ENCODE assay signal across 18 cellular contexts in the genomic region with DNA sequence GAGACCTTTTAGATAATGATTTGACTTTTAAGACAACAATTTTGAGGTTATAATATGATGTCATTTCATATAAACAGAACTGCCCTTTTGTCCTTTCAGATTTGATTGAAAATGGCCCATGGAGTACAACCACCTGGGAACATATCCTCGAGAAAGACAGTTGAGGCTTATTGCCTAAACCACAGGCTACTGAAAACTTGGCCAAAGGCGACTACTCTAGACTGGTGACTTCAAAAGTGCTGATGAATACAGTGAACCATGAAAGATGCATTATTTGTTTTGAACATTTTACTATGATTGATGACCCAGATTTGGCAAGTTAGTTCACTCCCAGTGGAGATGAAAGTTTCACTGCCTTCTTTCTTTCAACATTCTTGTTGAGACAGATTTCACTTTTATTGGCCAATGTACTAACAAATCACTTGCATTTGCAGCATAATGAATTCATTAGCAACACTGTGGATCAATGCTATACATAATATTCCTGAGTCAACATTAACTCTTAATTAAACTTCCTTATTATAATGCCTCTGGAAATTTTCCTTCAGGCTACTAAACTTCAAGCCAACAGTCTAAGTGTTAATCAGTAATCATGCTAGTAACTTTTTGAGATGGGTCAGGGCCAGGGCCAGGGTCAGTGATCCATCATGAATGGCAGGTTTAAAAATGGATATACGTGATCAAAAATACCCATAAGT.
A peak's percentile ranks its signal among the peaks of the same experiment; 100 is the strongest.
DNase-seq lines count a peak whose midpoint lies in the region; ATAC-seq and TF ChIP-seq lines count a peak whose summit lies in the region.
"Had no signal": no experiment of that assay in that cellular context is flagged by ENCODE, and none has a peak within 500 bp of the region (broad histone marks: within the 10 kb centered on the region; RNA-seq: fewer than 3 reads in every experiment).

No MANE protein-coding gene starts in this region.

- intact Hi-C loops in psoas muscle (cut with DNase I): no loop called here

- TF ChIP-seq CTCF in psoas muscle (IDR thresholded peaks at IDR 0.05) (no peak), progenitor cell of endocrine pancreas (IDR thresholded peaks at IDR 0.05; ENCODE audit: unreplicated experiment) (no peak)

- peaks cover 13% of the 10 kb centered on the region for H3K4me1 Mint-ChIP-seq in progenitor cell of endocrine pancreas (ENCODE audit: low read depth)
- H3K4me1 Mint-ChIP-seq in stimulated activated naive B cell treated with anti-CD40 and anti-IgM and Interleukin-4, amounts not matched to agents 10 μg/mL and 1 μg/mL and 100 μg/mL, for 72 hours: no peaks in the 10 kb centered on the region

- H3K9me3 ChIP-seq in psoas muscle: no peaks in the 10 kb centered on the region
- H3K9me3 ChIP-seq: vagina had no signal

- H3K36me3 Mint-ChIP-seq in progenitor cell of endocrine pancreas (ENCODE audit: insufficient read depth): no peaks in the 10 kb centered on the region
- H3K36me3 Mint-ChIP-seq in stimulated activated naive B cell treated with anti-CD40 and anti-IgM and Interleukin-4, amounts not matched to agents 10 μg/mL and 1 μg/mL and 100 μg/mL, for 72 hours: no peaks in the 10 kb centered on the region
- H3K36me3 Mint-ChIP-seq: activated naive CD8-positive, alpha-beta T cell treated with anti-CD3 and anti-CD28 coated beads for 36 hours; stimulated activated effector memory CD8-positive, alpha-beta T cell treated with anti-CD3 and anti-CD28 coated beads, Interleukin-12 subunit alpha, Interleukin-12 subunit beta, amount 100 ng/mL, for 72 hours; T-cell had no signal

- in situ Hi-C loops in Caki2 (cut with HindIII; ENCODE audit: low pct_unique_long_range_greater_than_20kb, low sequenced_read_pairs): loop anchor here (25.0 kb wide), 1 partner anchor 876 kb away; no protein-coding TSS in a partner anchor

- 48 to 58% (median 50%) methylated on average over 3 of the region's 3 CpGs for WGBS in psoas muscle, 3 donors

- no peaks in the 10 kb centered on the region for H3K27me3 ChIP-seq in psoas muscle (ENCODE audit: insufficient read depth in 3 of 3, low read length in 2 of 3)
- H3K27me3 ChIP-seq: vagina had no signal

- H3K9me3 Mint-ChIP-seq in progenitor cell of endocrine pancreas (ENCODE audit: low read depth): peaks cover 6% of the 10 kb centered on the region
- H3K9me3 Mint-ChIP-seq in stimulated activated naive B cell treated with anti-CD40 and anti-IgM and Interleukin-4, amounts not matched to agents 10 μg/mL and 1 μg/mL and 100 μg/mL, for 72 hours: peaks cover 2 to 4% of the 10 kb centered on the region in 2 donors
- H3K9me3 Mint-ChIP-seq: activated naive CD8-positive, alpha-beta T cell treated with anti-CD3 and anti-CD28 coated beads for 36 hours; CD4-positive, alpha-beta T cell; H9; stimulated activated effector memory CD8-positive, alpha-beta T cell treated with anti-CD3 and anti-CD28 coated beads, Interleukin-12 subunit alpha, Interleukin-12 subunit beta, amount 100 ng/mL, for 72 hours had no signal

- no peak overlapping the region for H3K4me3 ChIP-seq in psoas muscle
- H3K4me3 ChIP-seq: vagina had no signal

- ATAC-seq in esophagus mucosa: peak; percentile 62
- peak in 3 of 4 donors; percentile 39 to 50 (median 42) for ATAC-seq in psoas muscle
- ATAC-seq in stimulated activated naive B cell treated with anti-CD40 and anti-IgM and Interleukin-4, amounts not matched to agents 10 μg/mL and 1 μg/mL and 100 μg/mL, for 72 hours (replicated peaks): no peak
- ATAC-seq: stimulated activated effector memory CD8-positive, alpha-beta T cell treated with anti-CD3 and anti-CD28 coated beads, Interleukin-12 subunit alpha, Interleukin-12 subunit beta, amount 100 ng/mL, for 72 hours; T-cell had no signal

- H3K36me3 ChIP-seq in psoas muscle (ENCODE audit: insufficient read depth in 1 of 2, low read depth in 1 of 2): peaks cover 0 to 3% of the 10 kb centered on the region in 2 donors
- H3K36me3 ChIP-seq: vagina had no signal

- no peaks in the 10 kb centered on the region for H3K27me3 Mint-ChIP-seq in progenitor cell of endocrine pancreas
- H3K27me3 Mint-ChIP-seq in stimulated activated naive B cell treated with anti-CD40 and anti-IgM and Interleukin-4, amounts not matched to agents 10 μg/mL and 1 μg/mL and 100 μg/mL, for 72 hours: no peaks in the 10 kb centered on the region
- H3K27me3 Mint-ChIP-seq: activated naive CD8-positive, alpha-beta T cell treated with anti-CD3 and anti-CD28 coated beads for 36 hours; CD4-positive, alpha-beta T cell had no signal

- no peak overlapping the region for H3K27ac Mint-ChIP-seq in progenitor cell of endocrine pancreas
- H3K27ac Mint-ChIP-seq in stimulated activated naive B cell treated with anti-CD40 and anti-IgM and Interleukin-4, amounts not matched to agents 10 μg/mL and 1 μg/mL and 100 μg/mL, for 72 hours: no peak overlapping the region
- H3K27ac Mint-ChIP-seq: activated naive CD8-positive, alpha-beta T cell treated with anti-CD3 and anti-CD28 coated beads for 36 hours; CD4-positive, alpha-beta T cell; H9; stimulated activated effector memory CD8-positive, alpha-beta T cell treated with anti-CD3 and anti-CD28 coated beads, Interleukin-12 subunit alpha, Interleukin-12 subunit beta, amount 100 ng/mL, for 72 hours; T-cell had no signal

- DNase-seq in Caki2 (ENCODE audit: low read depth): peak; percentile 79
- DNase-seq in NCI-H69 (lab: John Stamatoyannopoulos, UW): peak; percentile 57
- DNase-seq in psoas muscle: no peak
- no peak for DNase-seq in progenitor cell of endocrine pancreas (ENCODE audit: low spot score, unreplicated experiment)
- DNase-seq in stimulated activated naive B cell treated with anti-CD40 and anti-IgM and Interleukin-4, amounts not matched to agents 10 μg/mL and 1 μg/mL and 100 μg/mL, for 72 hours: no peak
- no peak for DNase-seq in NCI-H2196 (lab: John Stamatoyannopoulos, UW; ENCODE audit: unreplicated experiment)
- DNase-seq in NCI-H2196 treated with DMSO at 0.1 percent for 48 hours (lab: John Stamatoyannopoulos, UW; ENCODE audit: unreplicated experiment): no peak
- DNase-seq: activated naive CD8-positive, alpha-beta T cell treated with anti-CD3 and anti-CD28 coated beads for 36 hours; CD4-positive, alpha-beta T cell; dermis blood vessel endothelial cell; H9; NCI-H2029; stimulated activated CD4-positive, alpha-beta T cell treated with anti-CD3 and anti-CD28 coated beads, Interleukin-4, amount 100 ng/mL, for 24 hours; T-cell had no signal

- peak overlapping the region; percentile 50 for H3K27ac ChIP-seq in psoas muscle
- H3K27ac ChIP-seq: HL-60, vagina had no signal

- no peak overlapping the region for H3K4me3 Mint-ChIP-seq in progenitor cell of endocrine pancreas (ENCODE audit: low read depth)
- H3K4me3 Mint-ChIP-seq in stimulated activated naive B cell treated with anti-CD40 and anti-IgM and Interleukin-4, amounts not matched to agents 10 μg/mL and 1 μg/mL and 100 μg/mL, for 72 hours: no peak overlapping the region
- H3K4me3 Mint-ChIP-seq: activated naive CD8-positive, alpha-beta T cell treated with anti-CD3 and anti-CD28 coated beads for 36 hours; CD4-positive, alpha-beta T cell; H9; stimulated activated effector memory CD8-positive, alpha-beta T cell treated with anti-CD3 and anti-CD28 coated beads, Interleukin-12 subunit alpha, Interleukin-12 subunit beta, amount 100 ng/mL, for 72 hours; T-cell had no signal

- H3K4me1 ChIP-seq in psoas muscle: peaks cover 15% of the 10 kb centered on the region

Comparison
In these comparisons a context has a peak if more than half of its experiments do, and no peak if none do; other contexts are left out.
1. DNase-seq: peak in Caki2 (single experiment) and NCI-H69 (single experiment); none in psoas muscle (0 of 2), progenitor cell of endocrine pancreas (single experiment), stimulated activated naive B cell treated with anti-CD40 and anti-IgM and Interleukin-4, amounts not matched to agents 10 μg/mL and 1 μg/mL and 100 μg/mL, for 72 hours (single experiment), NCI-H2196 (single experiment) and NCI-H2196 treated with DMSO at 0.1 percent for 48 hours (single experiment).
2. ATAC-seq: peak in esophagus mucosa (single experiment) and psoas muscle (3 of 4); none in stimulated activated naive B cell treated with anti-CD40 and anti-IgM and Interleukin-4, amounts not matched to agents 10 μg/mL and 1 μg/mL and 100 μg/mL, for 72 hours (0 of 2).